20 cellular contexts compared by ENCODE assay signal in the genomic region with DNA sequence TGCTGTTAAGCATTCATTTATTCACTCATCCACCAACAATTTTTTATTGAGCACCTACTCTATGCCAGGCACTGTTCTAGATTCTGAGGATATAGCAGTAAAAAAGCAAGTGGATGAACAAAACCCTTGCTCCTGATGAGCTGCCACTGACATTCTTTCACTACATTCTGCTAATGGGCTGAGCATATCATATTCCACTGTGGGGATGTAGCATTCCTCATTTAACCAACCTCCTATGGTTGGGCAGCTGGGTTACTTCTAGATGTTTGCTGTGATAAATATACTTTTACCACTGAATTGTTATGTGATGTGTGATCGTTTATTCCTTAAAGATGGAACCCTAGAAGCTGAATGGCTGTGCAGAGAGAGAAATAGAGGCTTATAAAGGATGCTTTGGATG.
"Had no signal": no experiment of that assay in that cellular context is flagged by ENCODE, and none has a peak within 500 bp of the region (broad histone marks: within the 10 kb centered on the region; RNA-seq: fewer than 3 reads in every experiment).

No MANE protein-coding gene starts in this region.

- ATAC-seq: activated CD4-positive, alpha-beta T cell treated with anti-CD3 and anti-CD28 coated beads for 36 hours; activated CD8-positive, alpha-beta memory T cell treated with anti-CD3 and anti-CD28 coated beads, Interleukin-2, amount 10 ng/mL, durations not matched to agents 7 days and 5 days; activated CD8-positive, alpha-beta T cell treated with anti-CD3 and anti-CD28 coated beads, Interleukin-2, amount 10 ng/mL, durations not matched to agents 7 days and 5 days; activated T-cell treated with anti-CD3 and anti-CD28 coated beads, Interleukin-2, amount 50 U/mL, for 72 hours; left cardiac atrium; left ventricle myocardium superior; naive thymus-derived CD8-positive, alpha-beta T cell; right cardiac atrium had no signal

- DNase-seq: activated B cell treated with CpG ODN at 0.5 μM for 24 hours; activated CD4-positive, alpha-beta T cell treated with anti-CD3 and anti-CD28 coated beads for 36 hours; activated CD8-positive, alpha-beta memory T cell treated with anti-CD3 and anti-CD28 coated beads, Interleukin-2, amount 10 ng/mL, durations not matched to agents 7 days and 5 days; activated CD8-positive, alpha-beta T cell treated with anti-CD3 and anti-CD28 coated beads, Interleukin-2, amount 10 ng/mL, durations not matched to agents 7 days and 5 days; activated naive CD4-positive, alpha-beta T cell; activated T-cell treated with anti-CD3 and anti-CD28 coated beads, Interleukin-2, amount 50 U/mL, for 72 hours; adrenal gland; aorta; caudate nucleus; foreskin fibroblast; head of caudate nucleus; hippocampal formation; left cardiac atrium; left ventricle myocardium superior; mammary epithelial cell; naive thymus-derived CD8-positive, alpha-beta T cell; right cardiac atrium; spleen; stimulated activated naive CD4-positive, alpha-beta T cell treated with Interleukin-2 at 50 U/mL for 16 hours had no signal

- H3K4me3 ChIP-seq: adrenal gland, spleen, tibial nerve had no signal
